In genomic region chr1:31648190-31648589, GRCh38 we compare ENCODE assay signal across 2 cellular contexts.
TF ChIP-seq lines count a peak whose summit lies in the region.

No MANE protein-coding gene starts in this region.

TF ChIP-seq in K562, 482 proteins besides CTCF, POLR2A, EP300 and RAD21:
- TF ChIP-seq MAZ (CRISPR knock-in tag; conservative IDR thresholded peaks at IDR 0.05 in 1 of 2, IDR thresholded peaks at IDR 0.05 in 1 of 2) (no peak), TFE3 (CRISPR knock-in tag; IDR thresholded peaks at IDR 0.05) (peak; percentile 81)
TF ChIP-seq in K562: peak in this region for 1.

TF ChIP-seq in SK-N-SH treated with all-trans-retinoic acid at 6 μM for 48 hours, 23 proteins besides CTCF, POLR2A, EP300 and RAD21:
- no peak for TF ChIP-seq ZFP30 (CRISPR knock-in tag; IDR thresholded peaks at IDR 0.05)
- TF ChIP-seq CSDC2 (CRISPR knock-in tag; IDR thresholded peaks at IDR 0.05): no peak
- no peak for TF ChIP-seq PATZ1 (CRISPR knock-in tag; IDR thresholded peaks at IDR 0.05; ENCODE audit: borderline replicate concordance)
- TF ChIP-seq TCF4 (CRISPR knock-in tag; IDR thresholded peaks at IDR 0.05; ENCODE audit: borderline replicate concordance): no peak
- TF ChIP-seq SNAI2 (CRISPR knock-in tag; IDR thresholded peaks at IDR 0.05): no peak
- no peak for TF ChIP-seq PPARA (CRISPR knock-in tag; IDR thresholded peaks at IDR 0.05; ENCODE audit: borderline replicate concordance)
